In genomic region chr2:198097628-198098027, GRCh38 we compare ENCODE assay signal across 24 cellular contexts.
DNase-seq lines count a peak whose midpoint lies in the region; ATAC-seq and TF ChIP-seq lines count a peak whose summit lies in the region.
"Had no signal": no experiment of that assay in that cellular context is flagged by ENCODE, and none has a peak within 500 bp of the region (broad histone marks: within the 10 kb centered on the region; RNA-seq: fewer than 3 reads in every experiment).

No MANE protein-coding gene starts in this region.

- no peak overlapping the region for H3K4me3 ChIP-seq in GM06990 (replicated peaks; ENCODE audit: low read depth, low read length)
- H3K4me3 ChIP-seq: right atrium auricular region had no signal

- H3K36me3 ChIP-seq in GM06990 (ENCODE audit: control insufficient read depth, insufficient read depth, low read length), result no peaks in the 10 kb centered on the region
- H3K36me3 ChIP-seq: right atrium auricular region had no signal

- TF ChIP-seq CTCF in GM06990 (IDR thresholded peaks at IDR 0.05; ENCODE audit: insufficient read depth, low read length, poor library complexity, severe bottlenecking) (no peak), endothelial cell (IDR thresholded peaks at IDR 0.05; ENCODE audit: unreplicated experiment) (no peak)

- no peak overlapping the region for H3K27ac Mint-ChIP-seq in endothelial cell (ENCODE audit: unreplicated experiment)
- H3K27ac Mint-ChIP-seq: activated CD4-positive, alpha-beta T cell treated with anti-CD3 and anti-CD28 coated beads for 36 hours; activated naive CD4-positive, alpha-beta T cell treated with anti-CD3 and anti-CD28 coated beads for 36 hours; B cell; stimulated activated naive CD8-positive, alpha-beta T cell treated with anti-CD3 and anti-CD28 coated beads, Interleukin-15, amount 100 ng/mL, for 72 hours; T-cell had no signal

- no peaks in the 10 kb centered on the region for H3K9me3 Mint-ChIP-seq in endothelial cell (ENCODE audit: unreplicated experiment)
- H3K9me3 Mint-ChIP-seq: activated naive CD4-positive, alpha-beta T cell treated with anti-CD3 and anti-CD28 coated beads for 36 hours; stimulated activated naive CD8-positive, alpha-beta T cell treated with anti-CD3 and anti-CD28 coated beads, Interleukin-15, amount 100 ng/mL, for 72 hours; T-cell had no signal

- DNase-seq in GM06990 (ENCODE audit: extremely low read depth, insufficient read length) (peak; percentile 2), kidney glomerular epithelial cell (lab: John Stamatoyannopoulos, UW) (peak; percentile 45), endothelial cell (ENCODE audit: low spot score) (no peak), NCI-H1694 treated with DMSO at 0.1 percent for 48 hours (lab: John Stamatoyannopoulos, UW) (no peak), dermis blood vessel endothelial cell (no peak)
- DNase-seq in stimulated activated CD8-positive, alpha-beta memory T cell treated with anti-CD3 and anti-CD28 coated beads, Interleukin-4, amount 100 ng/mL, for 48 hours, result no peak
- DNase-seq: activated CD4-positive, alpha-beta T cell treated with anti-CD3 and anti-CD28 coated beads for 36 hours; activated naive CD4-positive, alpha-beta T cell treated with anti-CD3 and anti-CD28 coated beads for 36 hours; activated T-cell treated with anti-CD3 and anti-CD28 coated beads, Interleukin-2, amount 50 U/mL, for 48 hours; cortex of kidney; DMS79; GOT3; mammary epithelial cell; NCI-H1930; NCI-H345; SIG-M5; stimulated activated CD4-positive, alpha-beta T cell treated with anti-CD3 and anti-CD28 coated beads, Interleukin-4, amount 100 ng/mL, for 4 hours; stimulated activated naive CD8-positive, alpha-beta T cell treated with anti-CD3 and anti-CD28 coated beads, Interleukin-15, amount 100 ng/mL, for 72 hours; T-cell; trophoblast cell had no signal

- no peaks in the 10 kb centered on the region for H3K4me1 Mint-ChIP-seq in endothelial cell (ENCODE audit: unreplicated experiment)
- H3K4me1 Mint-ChIP-seq: B cell had no signal

- peak; percentile 49 for ATAC-seq in GM19025 (IDR thresholded peaks at IDR 0.05; ENCODE audit: low read depth, unreplicated experiment)
- ATAC-seq in HG02852 (IDR thresholded peaks at IDR 0.05; ENCODE audit: unreplicated experiment), result peak; percentile 40
- ATAC-seq: activated CD4-positive, alpha-beta T cell treated with anti-CD3 and anti-CD28 coated beads for 36 hours; stimulated activated naive CD8-positive, alpha-beta T cell treated with anti-CD3 and anti-CD28 coated beads, Interleukin-15, amount 100 ng/mL, for 72 hours; T-cell had no signal

- H3K4me3 Mint-ChIP-seq in endothelial cell (ENCODE audit: unreplicated experiment), result no peak overlapping the region
- H3K4me3 Mint-ChIP-seq: activated CD4-positive, alpha-beta T cell treated with anti-CD3 and anti-CD28 coated beads for 36 hours; activated naive CD4-positive, alpha-beta T cell treated with anti-CD3 and anti-CD28 coated beads for 36 hours; B cell; stimulated activated naive CD8-positive, alpha-beta T cell treated with anti-CD3 and anti-CD28 coated beads, Interleukin-15, amount 100 ng/mL, for 72 hours; T-cell had no signal

- H3K27me3 ChIP-seq in GM06990 (replicated peaks; ENCODE audit: control insufficient read depth, insufficient read depth, low read length), result no peaks in the 10 kb centered on the region
- H3K27me3 ChIP-seq: right atrium auricular region had no signal

- H3K36me3 Mint-ChIP-seq in endothelial cell (ENCODE audit: low read depth, unreplicated experiment), result peaks cover 8% of the 10 kb centered on the region

- H3K27me3 Mint-ChIP-seq in endothelial cell (ENCODE audit: unreplicated experiment), result no peaks in the 10 kb centered on the region
- H3K27me3 Mint-ChIP-seq: activated CD4-positive, alpha-beta T cell treated with anti-CD3 and anti-CD28 coated beads for 36 hours; B cell; stimulated activated naive CD8-positive, alpha-beta T cell treated with anti-CD3 and anti-CD28 coated beads, Interleukin-15, amount 100 ng/mL, for 72 hours; T-cell had no signal

Comparison
In these comparisons a context has a peak if more than half of its experiments do, and no peak if none do; other contexts are left out.
1. DNase-seq: peak in GM06990 (single experiment) and kidney glomerular epithelial cell (single experiment); none in endothelial cell (single experiment), NCI-H1694 treated with DMSO at 0.1 percent for 48 hours (single experiment), stimulated activated CD8-positive, alpha-beta memory T cell treated with anti-CD3 and anti-CD28 coated beads, Interleukin-4, amount 100 ng/mL, for 48 hours (single experiment) and dermis blood vessel endothelial cell (single experiment).